ENCODE assay signal across 8 cellular contexts in the genomic region with DNA sequence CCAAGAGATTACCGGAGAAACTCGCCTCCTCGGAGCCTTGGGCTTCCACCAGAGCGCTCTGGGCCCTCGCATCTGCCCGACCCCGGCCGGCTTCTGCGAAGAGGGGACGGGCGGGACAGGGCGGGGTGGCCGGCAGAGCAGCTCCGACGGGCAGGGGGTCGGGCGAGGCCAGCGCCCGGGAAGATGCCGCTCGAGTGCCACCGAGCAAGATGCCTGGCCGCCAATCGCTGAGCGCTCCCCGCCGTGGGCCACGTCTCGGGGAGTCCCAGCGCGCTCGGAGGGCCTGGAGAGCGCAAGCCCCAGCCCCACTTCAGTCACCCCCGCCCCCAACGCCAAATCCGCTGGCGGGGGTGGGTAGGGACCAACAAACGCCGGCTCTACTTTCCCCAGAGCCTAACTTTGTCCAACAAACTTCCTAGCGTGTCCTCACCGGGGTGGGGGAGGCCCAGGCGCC. TPM values are rescaled to one million over a fixed set of nuclear protein-coding genes. Genes with fewer than 3 reads are reported as not detected.
DNase-seq lines count a peak whose midpoint lies in the region; ATAC-seq and TF ChIP-seq lines count a peak whose summit lies in the region.

No MANE protein-coding gene starts in this region.

- DNase-seq in Right ventricle myocardium superior, result no peak
- DNase-seq in Right ventricle myocardium inferior (ENCODE audit: missing footprints), result no peak
- no peak for DNase-seq in activated T-helper 2 cell treated with anti-CD3 and anti-CD28 coated beads, Interferon-gamma antibody, Interleukin-2, Interleukin-4, amounts not matched to agents 10 μg/mL and 5 μg/mL and 100 μg/mL, durations not matched to agents 14 hours and 24 hours and 36 hours (ENCODE audit: low spot score)
- DNase-seq in right atrium auricular region (ENCODE audit: low spot score), result no peak
- DNase-seq in gastrocnemius medialis, result no peak
- DNase-seq in effector CD8-positive, alpha-beta T cell (lab: John Stamatoyannopoulos, UW), result no peak
- DNase-seq in HUDEP-2 (lab: John Stamatoyannopoulos, UW; ENCODE audit: unreplicated experiment in 76 of 76), result no peak

- no peaks in the 10 kb centered on the region for H3K27me3 ChIP-seq in right atrium auricular region
- no peaks in the 10 kb centered on the region for H3K27me3 ChIP-seq in gastrocnemius medialis

- H3K4me1 ChIP-seq in right atrium auricular region, result peaks cover 0 to 31% of the 10 kb centered on the region in 2 donors
- H3K4me1 ChIP-seq in gastrocnemius medialis, result peaks cover 0 to 19% of the 10 kb centered on the region in 2 donors

- H3K4me1 Mint-ChIP-seq in activated T-helper 2 cell treated with anti-CD3 and anti-CD28 coated beads, Interferon-gamma antibody, Interleukin-2, Interleukin-4, amounts not matched to agents 10 μg/mL and 5 μg/mL and 100 μg/mL, durations not matched to agents 14 hours and 24 hours and 36 hours (ENCODE audit: low read depth), result peaks cover 38% of the 10 kb centered on the region

- H3K4me3 ChIP-seq in right atrium auricular region, result peak overlapping the region; percentile 83 to 84
- peak overlapping the region; percentile 71 to 87 (median 82) for H3K4me3 ChIP-seq in gastrocnemius medialis

- TF ChIP-seq CTCF in right atrium auricular region (IDR thresholded peaks at IDR 0.05) (no peak), gastrocnemius medialis (IDR thresholded peaks at IDR 0.05 in 4 of 5, conservative IDR thresholded peaks at IDR 0.05 in 1 of 5) (no peak)

- H3K27ac ChIP-seq in right atrium auricular region, result peak overlapping the region; percentile 87 to 88
- peak overlapping the region; percentile 73 to 80 (median 77) for H3K27ac ChIP-seq in gastrocnemius medialis

- peaks cover 31% of the 10 kb centered on the region for H3K27me3 Mint-ChIP-seq in activated T-helper 2 cell treated with anti-CD3 and anti-CD28 coated beads, Interferon-gamma antibody, Interleukin-2, Interleukin-4, amounts not matched to agents 10 μg/mL and 5 μg/mL and 100 μg/mL, durations not matched to agents 14 hours and 24 hours and 36 hours (ENCODE audit: low read depth)

- TF ChIP-seq POLR2A in gastrocnemius medialis (IDR thresholded peaks at IDR 0.05), result no peak

- H3K9me3 Mint-ChIP-seq in activated T-helper 2 cell treated with anti-CD3 and anti-CD28 coated beads, Interferon-gamma antibody, Interleukin-2, Interleukin-4, amounts not matched to agents 10 μg/mL and 5 μg/mL and 100 μg/mL, durations not matched to agents 14 hours and 24 hours and 36 hours, result no peaks in the 10 kb centered on the region

- H3K36me3 ChIP-seq in right atrium auricular region (no peaks in the 10 kb centered on the region), gastrocnemius medialis (no peaks in the 10 kb centered on the region)

- H3K4me3 Mint-ChIP-seq in activated T-helper 2 cell treated with anti-CD3 and anti-CD28 coated beads, Interferon-gamma antibody, Interleukin-2, Interleukin-4, amounts not matched to agents 10 μg/mL and 5 μg/mL and 100 μg/mL, durations not matched to agents 14 hours and 24 hours and 36 hours (ENCODE audit: low read depth), result peak overlapping the region; percentile 94

- in situ Hi-C loops in gastrocnemius medialis (cut with MboI; ENCODE audit: low sequenced_read_pairs in 4 of 4), result no loop called here

- peaks cover 10% of the 10 kb centered on the region for H3K36me3 Mint-ChIP-seq in activated T-helper 2 cell treated with anti-CD3 and anti-CD28 coated beads, Interferon-gamma antibody, Interleukin-2, Interleukin-4, amounts not matched to agents 10 μg/mL and 5 μg/mL and 100 μg/mL, durations not matched to agents 14 hours and 24 hours and 36 hours (ENCODE audit: low read depth)

- peak; percentile 46 for ATAC-seq in Right ventricle myocardium superior (ENCODE audit: poor library complexity)
- ATAC-seq in Right ventricle myocardium inferior, result no peak
- peak; percentile 20 for ATAC-seq in HG03103 (IDR thresholded peaks at IDR 0.05; ENCODE audit: low read depth, unreplicated experiment)
- peak; percentile 31 to 44 for ATAC-seq in gastrocnemius medialis

- peak overlapping the region; percentile 84 for H3K27ac Mint-ChIP-seq in activated T-helper 2 cell treated with anti-CD3 and anti-CD28 coated beads, Interferon-gamma antibody, Interleukin-2, Interleukin-4, amounts not matched to agents 10 μg/mL and 5 μg/mL and 100 μg/mL, durations not matched to agents 14 hours and 24 hours and 36 hours

- H3K9me3 ChIP-seq in right atrium auricular region (no peaks in the 10 kb centered on the region), gastrocnemius medialis (no peaks in the 10 kb centered on the region)

- intact Hi-C loops in Right ventricle myocardium superior (cut with DNase I) (loop anchor here (5.0 kb wide), 1 partner anchor 49 kb away; no protein-coding TSS in a partner anchor), Right ventricle myocardium inferior (cut with DNase I) (loop anchor here (2.0 to 5.0 kb wide), 5 partner anchors 41 to 166 kb away; no protein-coding TSS in a partner anchor), gastrocnemius medialis (cut with DNase I; ENCODE audit: low total_unique reads) (loop anchor here (5.0 kb wide), 2 partner anchors 54 to 166 kb away; no protein-coding TSS in a partner anchor)
- intact Hi-C loops in activated T-helper 2 cell treated with anti-CD3 and anti-CD28 coated beads, Interferon-gamma antibody, Interleukin-2, Interleukin-4, amounts not matched to agents 10 μg/mL and 5 μg/mL and 100 μg/mL, durations not matched to agents 14 hours and 24 hours and 36 hours (cut with micrococcal nuclease), result no loop called here

RNA-seq across cellular contexts. Expression of gene BCAR3, which starts 0.5 kb away (rescaled TPM):
- total RNA-seq in Right ventricle myocardium superior (18.5 TPM), Right ventricle myocardium inferior (17.8 TPM), right atrium auricular region (10 to 100 TPM; 12.7 to 19.3 TPM), gastrocnemius medialis (10 to 100 TPM; 17.1 to 25.0 (median 22.9) TPM)
- total RNA-seq in activated T-helper 2 cell treated with anti-CD3 and anti-CD28 coated beads, Interferon-gamma antibody, Interleukin-2, Interleukin-4, amounts not matched to agents 10 μg/mL and 5 μg/mL and 100 μg/mL, durations not matched to agents 14 hours and 24 hours and 36 hours, result 8.1 and 9.4 TPM in 2 replicates
